In the genomic region with DNA sequence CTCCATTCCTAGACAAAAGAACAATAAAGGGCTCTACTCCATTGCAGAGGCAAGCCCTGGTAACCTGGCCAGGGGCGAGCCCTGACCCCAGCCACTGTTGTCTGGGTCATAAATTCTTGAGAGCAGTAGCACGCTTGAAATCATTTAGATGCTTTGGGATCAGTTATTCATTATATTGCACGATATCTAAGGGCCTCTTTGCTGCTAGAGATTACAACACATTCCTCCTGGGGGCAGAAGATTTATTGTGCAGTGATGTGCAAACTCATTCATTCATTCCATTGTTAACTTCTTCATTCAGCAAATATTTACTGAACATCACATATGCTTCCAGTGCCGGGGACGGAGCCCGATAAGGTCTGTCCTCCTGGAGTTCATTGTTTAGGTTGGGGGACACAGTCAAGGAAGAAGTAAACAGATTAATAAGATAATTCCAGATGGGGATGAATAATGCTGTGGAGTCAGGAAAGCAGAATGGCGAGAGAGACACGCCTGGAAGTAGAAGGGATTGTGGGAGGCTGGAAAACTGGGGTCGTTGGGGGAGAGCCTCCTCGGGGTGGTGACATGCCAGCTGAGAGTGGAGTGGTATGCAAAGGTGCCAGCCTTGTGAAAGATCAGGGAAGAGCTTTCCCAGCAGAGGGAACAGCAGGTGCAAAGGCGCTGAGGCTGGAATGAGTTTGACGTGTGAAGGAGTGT, we compare ENCODE assay signal across 2 cellular contexts.
TF ChIP-seq lines count a peak whose summit lies in the region.

No MANE protein-coding gene starts in this region.

TF ChIP-seq in GM23338, 12 proteins besides CTCF, POLR2A, EP300 and RAD21:
- TF ChIP-seq, protein P1, sequence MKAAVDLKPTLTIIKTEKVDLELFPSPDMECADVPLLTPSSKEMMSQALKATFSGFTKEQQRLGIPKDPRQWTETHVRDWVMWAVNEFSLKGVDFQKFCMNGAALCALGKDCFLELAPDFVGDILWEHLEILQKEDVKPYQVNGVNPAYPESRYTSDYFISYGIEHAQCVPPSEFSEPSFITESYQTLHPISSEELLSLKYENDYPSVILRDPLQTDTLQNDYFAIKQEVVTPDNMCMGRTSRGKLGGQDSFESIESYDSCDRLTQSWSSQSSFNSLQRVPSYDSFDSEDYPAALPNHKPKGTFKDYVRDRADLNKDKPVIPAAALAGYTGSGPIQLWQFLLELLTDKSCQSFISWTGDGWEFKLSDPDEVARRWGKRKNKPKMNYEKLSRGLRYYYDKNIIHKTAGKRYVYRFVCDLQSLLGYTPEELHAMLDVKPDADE (IDR thresholded peaks at IDR 0.05): no peak

TF ChIP-seq in HepG2, 621 proteins besides CTCF, POLR2A, EP300 and RAD21:
- TF ChIP-seq, protein P2, sequence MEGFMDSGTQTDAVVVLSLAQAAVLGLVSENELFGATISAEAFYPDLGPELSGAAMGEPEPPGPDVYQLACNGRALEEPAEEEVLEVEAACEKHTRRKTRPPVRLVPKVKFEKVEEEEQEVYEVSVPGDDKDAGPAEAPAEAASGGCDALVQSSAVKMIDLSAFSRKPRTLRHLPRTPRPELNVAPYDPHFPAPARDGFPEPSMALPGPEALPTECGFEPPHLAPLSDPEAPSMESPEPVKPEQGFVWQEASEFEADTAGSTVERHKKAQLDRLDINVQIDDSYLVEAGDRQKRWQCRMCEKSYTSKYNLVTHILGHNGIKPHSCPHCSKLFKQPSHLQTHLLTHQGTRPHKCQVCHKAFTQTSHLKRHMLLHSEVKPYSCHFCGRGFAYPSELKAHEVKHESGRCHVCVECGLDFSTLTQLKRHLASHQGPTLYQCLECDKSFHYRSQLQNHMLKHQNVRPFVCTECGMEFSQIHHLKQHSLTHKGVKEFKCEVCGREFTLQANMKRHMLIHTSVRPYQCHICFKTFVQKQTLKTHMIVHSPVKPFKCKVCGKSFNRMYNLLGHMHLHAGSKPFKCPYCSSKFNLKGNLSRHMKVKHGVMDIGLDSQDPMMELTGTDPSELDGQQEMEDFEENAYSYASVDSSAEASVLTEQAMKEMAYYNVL (CRISPR knock-in tag; IDR thresholded peaks at IDR 0.05; ENCODE audit: borderline replicate concordance): peak; percentile 91; the same call in 1 of the 2 replicates
- TF ChIP-seq HOXD1 (CRISPR knock-in tag; IDR thresholded peaks at IDR 0.05): no peak
- TF ChIP-seq GATAD2A (CRISPR knock-in tag; IDR thresholded peaks at IDR 0.05): peak; percentile 2; the same call in 1 of the 2 replicates
- TF ChIP-seq FOXP1 (IDR thresholded peaks at IDR 0.05): no peak
- TF ChIP-seq FOXP1 (CRISPR knock-in tag; IDR thresholded peaks at IDR 0.05): 0 out of 2 replicates have a peak, but pooled peaks have one; percentile 3
- TF ChIP-seq CREB1 (IDR thresholded peaks at IDR 0.05): no peak
- TF ChIP-seq CREB1 (CRISPR knock-in tag; IDR thresholded peaks at IDR 0.05): 0 out of 2 replicates have a peak, but pooled peaks have one; percentile 8
- TF ChIP-seq SALL2 (CRISPR knock-in tag; IDR thresholded peaks at IDR 0.05): no peak
- no peak for TF ChIP-seq STAG1 (CRISPR knock-in tag; IDR thresholded peaks at IDR 0.05)
- no peak for TF ChIP-seq ZNF782 (CRISPR knock-in tag; IDR thresholded peaks at IDR 0.05; ENCODE audit: borderline replicate concordance)
- TF ChIP-seq MTF2 (CRISPR knock-in tag; IDR thresholded peaks at IDR 0.05; ENCODE audit: borderline replicate concordance): no peak
- no peak for TF ChIP-seq REL (CRISPR knock-in tag; conservative IDR thresholded peaks at IDR 0.05)
- no peak for TF ChIP-seq TBX3 (IDR thresholded peaks at IDR 0.05; ENCODE audit: borderline replicate concordance)
- TF ChIP-seq, protein P3, sequence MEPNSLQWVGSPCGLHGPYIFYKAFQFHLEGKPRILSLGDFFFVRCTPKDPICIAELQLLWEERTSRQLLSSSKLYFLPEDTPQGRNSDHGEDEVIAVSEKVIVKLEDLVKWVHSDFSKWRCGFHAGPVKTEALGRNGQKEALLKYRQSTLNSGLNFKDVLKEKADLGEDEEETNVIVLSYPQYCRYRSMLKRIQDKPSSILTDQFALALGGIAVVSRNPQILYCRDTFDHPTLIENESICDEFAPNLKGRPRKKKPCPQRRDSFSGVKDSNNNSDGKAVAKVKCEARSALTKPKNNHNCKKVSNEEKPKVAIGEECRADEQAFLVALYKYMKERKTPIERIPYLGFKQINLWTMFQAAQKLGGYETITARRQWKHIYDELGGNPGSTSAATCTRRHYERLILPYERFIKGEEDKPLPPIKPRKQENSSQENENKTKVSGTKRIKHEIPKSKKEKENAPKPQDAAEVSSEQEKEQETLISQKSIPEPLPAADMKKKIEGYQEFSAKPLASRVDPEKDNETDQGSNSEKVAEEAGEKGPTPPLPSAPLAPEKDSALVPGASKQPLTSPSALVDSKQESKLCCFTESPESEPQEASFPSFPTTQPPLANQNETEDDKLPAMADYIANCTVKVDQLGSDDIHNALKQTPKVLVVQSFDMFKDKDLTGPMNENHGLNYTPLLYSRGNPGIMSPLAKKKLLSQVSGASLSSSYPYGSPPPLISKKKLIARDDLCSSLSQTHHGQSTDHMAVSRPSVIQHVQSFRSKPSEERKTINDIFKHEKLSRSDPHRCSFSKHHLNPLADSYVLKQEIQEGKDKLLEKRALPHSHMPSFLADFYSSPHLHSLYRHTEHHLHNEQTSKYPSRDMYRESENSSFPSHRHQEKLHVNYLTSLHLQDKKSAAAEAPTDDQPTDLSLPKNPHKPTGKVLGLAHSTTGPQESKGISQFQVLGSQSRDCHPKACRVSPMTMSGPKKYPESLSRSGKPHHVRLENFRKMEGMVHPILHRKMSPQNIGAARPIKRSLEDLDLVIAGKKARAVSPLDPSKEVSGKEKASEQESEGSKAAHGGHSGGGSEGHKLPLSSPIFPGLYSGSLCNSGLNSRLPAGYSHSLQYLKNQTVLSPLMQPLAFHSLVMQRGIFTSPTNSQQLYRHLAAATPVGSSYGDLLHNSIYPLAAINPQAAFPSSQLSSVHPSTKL (CRISPR knock-in tag; IDR thresholded peaks at IDR 0.05): 0 out of 2 replicates have a peak, but pooled peaks have one; percentile 5
- peak; percentile 59; the same call in 1 of the 2 replicates for TF ChIP-seq SOX5 (CRISPR knock-in tag; IDR thresholded peaks at IDR 0.05; ENCODE audit: borderline replicate concordance)
- peak; percentile 88 for TF ChIP-seq ZNF24 (IDR thresholded peaks at IDR 0.05)
- TF ChIP-seq XBP1 (CRISPR knock-in tag; IDR thresholded peaks at IDR 0.05): no peak
- no peak for TF ChIP-seq SOX13 (IDR thresholded peaks at IDR 0.05)
- TF ChIP-seq SOX13 (CRISPR knock-in tag; conservative IDR thresholded peaks at IDR 0.05 in 1 of 2, IDR thresholded peaks at IDR 0.05 in 1 of 2): peak in 1 of 2 experiments; percentile 85; a peak in 2 of 4 replicates
- no peak for TF ChIP-seq SRSF4 (IDR thresholded peaks at IDR 0.05; ENCODE audit: low read depth, low read length, poor library complexity, severe bottlenecking)
- TF ChIP-seq, protein P4, sequence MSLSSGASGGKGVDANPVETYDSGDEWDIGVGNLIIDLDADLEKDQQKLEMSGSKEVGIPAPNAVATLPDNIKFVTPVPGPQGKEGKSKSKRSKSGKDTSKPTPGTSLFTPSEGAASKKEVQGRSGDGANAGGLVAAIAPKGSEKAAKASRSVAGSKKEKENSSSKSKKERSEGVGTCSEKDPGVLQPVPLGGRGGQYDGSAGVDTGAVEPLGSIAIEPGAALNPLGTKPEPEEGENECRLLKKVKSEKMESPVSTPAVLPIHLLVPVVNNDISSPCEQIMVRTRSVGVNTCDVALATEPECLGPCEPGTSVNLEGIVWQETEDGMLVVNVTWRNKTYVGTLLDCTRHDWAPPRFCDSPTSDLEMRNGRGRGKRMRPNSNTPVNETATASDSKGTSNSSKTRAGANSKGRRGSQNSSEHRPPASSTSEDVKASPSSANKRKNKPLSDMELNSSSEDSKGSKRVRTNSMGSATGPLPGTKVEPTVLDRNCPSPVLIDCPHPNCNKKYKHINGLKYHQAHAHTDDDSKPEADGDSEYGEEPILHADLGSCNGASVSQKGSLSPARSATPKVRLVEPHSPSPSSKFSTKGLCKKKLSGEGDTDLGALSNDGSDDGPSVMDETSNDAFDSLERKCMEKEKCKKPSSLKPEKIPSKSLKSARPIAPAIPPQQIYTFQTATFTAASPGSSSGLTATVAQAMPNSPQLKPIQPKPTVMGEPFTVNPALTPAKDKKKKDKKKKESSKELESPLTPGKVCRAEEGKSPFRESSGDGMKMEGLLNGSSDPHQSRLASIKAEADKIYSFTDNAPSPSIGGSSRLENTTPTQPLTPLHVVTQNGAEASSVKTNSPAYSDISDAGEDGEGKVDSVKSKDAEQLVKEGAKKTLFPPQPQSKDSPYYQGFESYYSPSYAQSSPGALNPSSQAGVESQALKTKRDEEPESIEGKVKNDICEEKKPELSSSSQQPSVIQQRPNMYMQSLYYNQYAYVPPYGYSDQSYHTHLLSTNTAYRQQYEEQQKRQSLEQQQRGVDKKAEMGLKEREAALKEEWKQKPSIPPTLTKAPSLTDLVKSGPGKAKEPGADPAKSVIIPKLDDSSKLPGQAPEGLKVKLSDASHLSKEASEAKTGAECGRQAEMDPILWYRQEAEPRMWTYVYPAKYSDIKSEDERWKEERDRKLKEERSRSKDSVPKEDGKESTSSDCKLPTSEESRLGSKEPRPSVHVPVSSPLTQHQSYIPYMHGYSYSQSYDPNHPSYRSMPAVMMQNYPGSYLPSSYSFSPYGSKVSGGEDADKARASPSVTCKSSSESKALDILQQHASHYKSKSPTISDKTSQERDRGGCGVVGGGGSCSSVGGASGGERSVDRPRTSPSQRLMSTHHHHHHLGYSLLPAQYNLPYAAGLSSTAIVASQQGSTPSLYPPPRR (CRISPR knock-in tag; IDR thresholded peaks at IDR 0.05; ENCODE audit: borderline replicate concordance): no peak
- TF ChIP-seq BCL6 (CRISPR knock-in tag; IDR thresholded peaks at IDR 0.05): no peak
- TF ChIP-seq SOX6 (IDR thresholded peaks at IDR 0.05): no peak
- TF ChIP-seq SOX6 (CRISPR knock-in tag; IDR thresholded peaks at IDR 0.05): peak; percentile 64
- no peak for TF ChIP-seq EED (CRISPR knock-in tag; IDR thresholded peaks at IDR 0.05)
- no peak for TF ChIP-seq PAF1 (CRISPR knock-in tag; IDR thresholded peaks at IDR 0.05)
